14 cellular contexts compared by ENCODE assay signal in the genomic region with DNA sequence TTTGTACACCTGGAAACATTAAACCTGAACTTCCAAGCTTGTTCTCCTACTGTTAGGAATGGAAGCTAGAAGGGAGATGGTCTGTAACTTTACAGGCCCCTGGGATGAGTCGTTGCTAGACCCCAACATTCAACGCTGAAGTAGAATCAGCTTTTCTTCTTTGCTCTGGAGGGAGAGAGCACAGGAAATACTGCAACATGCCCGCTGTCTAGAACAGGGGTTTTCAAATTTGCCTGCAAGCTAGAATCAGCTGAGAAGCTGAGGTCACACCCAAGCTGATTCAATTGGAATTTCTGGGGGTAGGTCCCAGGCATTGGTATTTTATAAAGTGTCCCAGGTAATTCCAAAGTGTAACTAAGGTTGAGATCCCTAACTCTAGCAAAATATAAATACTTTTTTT.
A peak's percentile ranks its signal among the peaks of the same experiment; 100 is the strongest.
DNase-seq lines count a peak whose midpoint lies in the region; TF ChIP-seq lines count a peak whose summit lies in the region.
"Had no signal": no experiment of that assay in that cellular context is flagged by ENCODE, and none has a peak within 500 bp of the region (broad histone marks: within the 10 kb centered on the region; RNA-seq: fewer than 3 reads in every experiment).

No MANE protein-coding gene starts in this region.

- no TSS peak for BruUV-seq in mammary epithelial cell (replicated peaks; lab: Mats Ljungman, UMichigan)

- no peaks in the 10 kb centered on the region for H3K36me3 ChIP-seq in mammary epithelial cell (ENCODE audit: insufficient read depth, low read length)
- H3K36me3 ChIP-seq in breast epithelium, result no peaks in the 10 kb centered on the region
- no peaks in the 10 kb centered on the region for H3K36me3 ChIP-seq in neural progenitor cell
- H3K36me3 ChIP-seq: BLaER1 had no signal

- no peak for TF ChIP-seq POLR2A in breast epithelium (IDR thresholded peaks at IDR 0.05)

- H3K27ac Mint-ChIP-seq in mesothelial cell of epicardium (peak overlapping the region; percentile 22), neural progenitor cell (no peak overlapping the region)
- H3K27ac Mint-ChIP-seq: GM23338 had no signal

- H3K79me2 ChIP-seq in mammary epithelial cell (ENCODE audit: insufficient read depth, low read length) (no peaks in the 10 kb centered on the region), neural progenitor cell (ENCODE audit: low read depth) (no peaks in the 10 kb centered on the region)

- H3K4me2 ChIP-seq in mammary epithelial cell (ENCODE audit: insufficient read depth, low read depth, low read length), result no peak overlapping the region
- no peak overlapping the region for H3K4me2 ChIP-seq in neural progenitor cell
- H3K4me2 ChIP-seq: BLaER1, GM23338 had no signal

- intact Hi-C loops in mammary epithelial cell (cut with micrococcal nuclease) (loop anchor here (10.0 kb wide), 1 partner anchor 158 kb away; no protein-coding TSS in a partner anchor), breast epithelium (cut with DNase I; ENCODE audit: low total_unique reads) (no loop called here)

- peaks cover 38% of the 10 kb centered on the region for H3K4me1 Mint-ChIP-seq in mesothelial cell of epicardium
- peaks cover 17% of the 10 kb centered on the region for H3K4me1 Mint-ChIP-seq in neural progenitor cell

- H3K9me3 ChIP-seq in mammary epithelial cell (replicated peaks; ENCODE audit: insufficient read depth, low read length) (no peaks in the 10 kb centered on the region), breast epithelium (no peaks in the 10 kb centered on the region), neural progenitor cell (ENCODE audit: low read depth) (no peaks in the 10 kb centered on the region)
- H3K9me3 ChIP-seq: BLaER1 had no signal

- dilution Hi-C loops in mammary epithelial cell (cut with HindIII; ENCODE audit: low sequenced_read_pairs), result no loop called here

- H3K4me3 ChIP-seq in mammary epithelial cell (replicated peaks in 1 of 3; ENCODE audit: insufficient read depth in 1 of 3, low read depth in 2 of 3, low read length in 3 of 3), result no peak overlapping the region
- H3K4me3 ChIP-seq in breast epithelium, result no peak overlapping the region
- H3K4me3 ChIP-seq in epithelial cell of esophagus (ENCODE audit: low read length), result no peak overlapping the region
- no peak overlapping the region for H3K4me3 ChIP-seq in neural progenitor cell
- H3K4me3 ChIP-seq: BLaER1, GM23338 had no signal

- in situ Hi-C loops in mammary epithelial cell (cut with MboI; ENCODE audit: low sequenced_read_pairs in 2 of 2), result no loop called here

- WGBS in mammary epithelial cell (ENCODE audit: low coverage, missing lambda C conversion rate), result 40% methylated on average over 3 of the region's 3 CpGs

- DNase-seq in mammary epithelial cell (no peak), breast epithelium (ENCODE audit: low spot score in 2 of 2) (no peak), epithelial cell of esophagus (ENCODE audit: low read depth) (peak; percentile 11), mesothelial cell of epicardium (ENCODE audit: low spot score in 2 of 2, unreplicated experiment in 2 of 2) (no peak), neural progenitor cell (ENCODE audit: low spot score) (no peak), activated gamma-delta T cell (lab: John Stamatoyannopoulos, UW) (no peak), NCI-H82 treated with DMSO at 0.1 percent for 48 hours (lab: John Stamatoyannopoulos, UW; ENCODE audit: unreplicated experiment) (no peak)
- DNase-seq in activated CD4-positive, alpha-beta T cell treated with anti-CD3 and anti-CD28 coated beads for 48 hours, result no peak
- DNase-seq: DMS79, H7, IMR-90 had no signal

- H3F3A ChIP-seq in neural progenitor cell (ENCODE audit: low read depth), result peaks cover 9% of the 10 kb centered on the region

- H3K9me3 Mint-ChIP-seq in mesothelial cell of epicardium (no peaks in the 10 kb centered on the region), neural progenitor cell (no peaks in the 10 kb centered on the region)
- H3K9me3 Mint-ChIP-seq: GM23338 had no signal

- H3K27ac ChIP-seq in mammary epithelial cell (ENCODE audit: insufficient read depth, low read depth, low read length) (no peak overlapping the region), breast epithelium (no peak overlapping the region), neural progenitor cell (no peak overlapping the region)
- H3K27ac ChIP-seq: 22Rv1, BLaER1 had no signal

- H3K27me3 Mint-ChIP-seq in mesothelial cell of epicardium (ENCODE audit: low read depth) (no peaks in the 10 kb centered on the region), neural progenitor cell (ENCODE audit: insufficient read depth, low read depth) (peaks cover 2% of the 10 kb centered on the region)

- H2AFZ ChIP-seq in mammary epithelial cell (ENCODE audit: low read depth, low read length) (peak overlapping the region; percentile 22), neural progenitor cell (replicated peaks) (no peak overlapping the region)
- H2AFZ ChIP-seq: GM23338 had no signal

- no peak overlapping the region for H3K4me3 Mint-ChIP-seq in mesothelial cell of epicardium
- no peak overlapping the region for H3K4me3 Mint-ChIP-seq in neural progenitor cell
- H3K4me3 Mint-ChIP-seq: GM23338 had no signal

- H3K9ac ChIP-seq in mammary epithelial cell (ENCODE audit: insufficient read depth, low read length) (no peak overlapping the region), neural progenitor cell (no peak overlapping the region)
- H3K9ac ChIP-seq: BLaER1 had no signal

- H3K36me3 Mint-ChIP-seq in mesothelial cell of epicardium (no peaks in the 10 kb centered on the region), neural progenitor cell (peaks cover 10% of the 10 kb centered on the region)

- TF ChIP-seq CTCF in mammary epithelial cell (conservative IDR thresholded peaks at IDR 0.05 in 1 of 2, IDR thresholded peaks at IDR 0.05 in 1 of 2; ENCODE audit: extremely low read depth in 1 of 2, insufficient read depth in 1 of 2, low read depth in 1 of 2, low read length in 2 of 2), result no peak
- TF ChIP-seq CTCF in breast epithelium (IDR thresholded peaks at IDR 0.05), result no peak
- TF ChIP-seq CTCF in epithelial cell of esophagus (IDR thresholded peaks at IDR 0.05; ENCODE audit: insufficient read depth, low read depth, low read length, missing control alignments), result no peak
- no peak for TF ChIP-seq CTCF in mesothelial cell of epicardium (IDR thresholded peaks at IDR 0.05; ENCODE audit: unreplicated experiment)
- TF ChIP-seq CTCF in neural progenitor cell (IDR thresholded peaks at IDR 0.05), result no peak

- CTCF ChIA-PET in mammary epithelial cell (lab: Charles Lee; ENCODE audit: low non-redundant PET), result no interaction called here

- H4K20me1 ChIP-seq in mammary epithelial cell (ENCODE audit: insufficient read depth, low read length) (no peaks in the 10 kb centered on the region), neural progenitor cell (ENCODE audit: low read depth) (peaks cover 15% of the 10 kb centered on the region)
- H4K20me1 ChIP-seq: BLaER1 had no signal

- H3K4me1 ChIP-seq in mammary epithelial cell (ENCODE audit: insufficient read depth, low read length) (peaks cover 7% of the 10 kb centered on the region), breast epithelium (no peaks in the 10 kb centered on the region), neural progenitor cell (peaks cover 17% of the 10 kb centered on the region)

- H3K27me3 ChIP-seq in mammary epithelial cell (ENCODE audit: insufficient read depth, low read length) (no peaks in the 10 kb centered on the region), breast epithelium (no peaks in the 10 kb centered on the region), neural progenitor cell (no peaks in the 10 kb centered on the region)
- H3K27me3 ChIP-seq: BLaER1 had no signal
